8 cellular contexts compared by ENCODE assay signal in genomic region chr5:127072861-127073846, GRCh38. TPM values are rescaled to one million over a fixed set of nuclear protein-coding genes. Genes with fewer than 3 reads are reported as not detected.
DNase-seq lines count a peak whose midpoint lies in the region; ATAC-seq and TF ChIP-seq lines count a peak whose summit lies in the region.

TSS of gene C5orf63 (minus strand) at chr5:127073502. CDS start at chr5:127058995, 14,507 bp downstream.

- no peaks in the 10 kb centered on the region for H3K9me3 ChIP-seq in neuronal stem cell (replicated peaks in 1 of 2; ENCODE audit: control insufficient read depth in 2 of 2, insufficient read depth in 1 of 2, low read depth in 1 of 2, low read length in 2 of 2)
- no peaks in the 10 kb centered on the region for H3K9me3 ChIP-seq in testis

- peak within 1 kb of the TSS; percentile 49 for H3K18ac ChIP-seq in neuronal stem cell (ENCODE audit: low read length)

- no peak within 1 kb of the TSS for H2AK5ac ChIP-seq in neuronal stem cell (ENCODE audit: low read depth, low read length)

- no peak within 1 kb of the TSS for H2BK120ac ChIP-seq in neuronal stem cell (ENCODE audit: low read depth, low read length)

- no peak within 1 kb of the TSS for H2BK5ac ChIP-seq in neuronal stem cell (ENCODE audit: low read length)

- ATAC-seq in HG02981 (IDR thresholded peaks at IDR 0.05; ENCODE audit: unreplicated experiment) = peak; percentile 99

- H3K9ac ChIP-seq in neuronal stem cell (ENCODE audit: low read depth, low read length, poor library complexity) = no peak within 1 kb of the TSS

- WGBS in neuronal stem cell (ENCODE audit: extremely low coverage in 2 of 2, insufficient read length in 2 of 2, insufficient replicate concordance in 1 of 2), 2 donors = no CpG with 5 or more reads among the region's 56 CpGs
- WGBS in testis, 2 donors = 11 to 16% methylated on average over 28 to 56 of the region's 56 CpGs

- DNase-seq in NCI-H146 (lab: John Stamatoyannopoulos, UW) = peak; percentile 28
- DNase-seq in NCI-H146 treated with DMSO at 0.1 percent for 48 hours (lab: John Stamatoyannopoulos, UW; ENCODE audit: unreplicated experiment) = no peak
- DNase-seq in NCI-H82 (lab: John Stamatoyannopoulos, UW) = peak; percentile 81
- DNase-seq in activated CD8-positive, alpha-beta memory T cell treated with anti-CD3 and anti-CD28 coated beads, Interleukin-2, amount 50 U/mL, for 48 hours = peak; percentile 86
- peak; percentile 78 to 79 for DNase-seq in erythroblast (lab: John Stamatoyannopoulos, UW)
- no peak for DNase-seq in neuronal stem cell (ENCODE audit: low spot score)
- DNase-seq in testis = peak; percentile 82

- no peak within 1 kb of the TSS for H4K8ac ChIP-seq in neuronal stem cell (ENCODE audit: low read depth, low read length)

- H3K4me1 ChIP-seq in neuronal stem cell (ENCODE audit: control insufficient read depth in 2 of 2, insufficient read depth in 1 of 2, low read depth in 1 of 2, low read length in 2 of 2) = peaks cover 0 to 35% of the 10 kb centered on the region in 2 donors
- H3K4me1 ChIP-seq in testis = peaks cover 12% of the 10 kb centered on the region

- H2AFZ ChIP-seq in neuronal stem cell (ENCODE audit: low read length) = no peak within 1 kb of the TSS

- intact Hi-C loops in testis (cut with DNase I; ENCODE audit: low total_unique reads) = no loop called here

- H3K4me2 ChIP-seq in neuronal stem cell (ENCODE audit: insufficient read depth, low read length, poor library complexity, severe bottlenecking) = no peak within 1 kb of the TSS

- no peaks in the 10 kb centered on the region for H3K79me1 ChIP-seq in neuronal stem cell (ENCODE audit: low read depth, low read length)

- H3K27me3 ChIP-seq in neuronal stem cell (ENCODE audit: control insufficient read depth in 3 of 3, insufficient read depth in 3 of 3, low read depth in 1 of 3, low read length in 3 of 3) = no peaks in the 10 kb centered on the region
- H3K27me3 ChIP-seq in testis = no peaks in the 10 kb centered on the region

- peak within 1 kb of the TSS in 1 of 2 donors; percentile 56 for H3K4me3 ChIP-seq in neuronal stem cell (ENCODE audit: low read length in 2 of 2)
- peak within 1 kb of the TSS; percentile 60 to 66 for H3K4me3 ChIP-seq in testis

- peak; percentile 46 for TF ChIP-seq POLR2A in erythroblast (IDR thresholded peaks at IDR 0.05; ENCODE audit: low read length)
- TF ChIP-seq POLR2A in testis (IDR thresholded peaks at IDR 0.05) = no peak

- no peak within 1 kb of the TSS for H2BK12ac ChIP-seq in neuronal stem cell (ENCODE audit: low read length)

- no peak within 1 kb of the TSS for H3K4ac ChIP-seq in neuronal stem cell (ENCODE audit: low read length)

- no peak within 1 kb of the TSS for H2BK15ac ChIP-seq in neuronal stem cell (ENCODE audit: low read length)

- H3K36me3 ChIP-seq in neuronal stem cell (replicated peaks in 1 of 2; ENCODE audit: control insufficient read depth in 2 of 2, insufficient read depth in 2 of 2, low read length in 2 of 2) (no peaks in the 10 kb centered on the region), testis (ENCODE audit: low read depth, missing control alignments) (no peaks in the 10 kb centered on the region)

- no peak within 1 kb of the TSS for H4K91ac ChIP-seq in neuronal stem cell (ENCODE audit: low read depth, low read length, poor library complexity)

- H3K14ac ChIP-seq in neuronal stem cell (ENCODE audit: low read length) = no peak within 1 kb of the TSS

- TF ChIP-seq CTCF in testis (IDR thresholded peaks at IDR 0.05) = peak in 2 of 3 experiments; percentile 12 to 37

- no peak within 1 kb of the TSS for H3K23ac ChIP-seq in neuronal stem cell (ENCODE audit: low read depth, low read length, poor library complexity)

- H3K27ac ChIP-seq in neuronal stem cell (replicated peaks; ENCODE audit: low read length) (no peak within 1 kb of the TSS), testis (peak within 1 kb of the TSS; percentile 31 to 68)

RNA-seq across cellular contexts. Expression of gene C5orf63, which starts in this region (rescaled TPM):
- polyA plus RNA-seq in neuronal stem cell (2013, experiment 1 of 2) = 0.32 TPM
- 0.48 TPM for polyA plus RNA-seq in neuronal stem cell (2013, experiment 2 of 2)
- 10 to 100 TPM; 17.8 to 27.4 TPM for total RNA-seq in testis
- 18.9 TPM for polyA plus RNA-seq in testis (ENCODE audit: insufficient read depth, low read depth, low replicate concordance)

Comparison
In these comparisons a context has a peak if more than half of its experiments do, and no peak if none do; other contexts are left out.
1. DNase-seq: peak in NCI-H146 (single experiment), NCI-H82 (single experiment), activated CD8-positive, alpha-beta memory T cell treated with anti-CD3 and anti-CD28 coated beads, Interleukin-2, amount 50 U/mL, for 48 hours (single experiment), erythroblast (2 of 2) and testis (single experiment); none in NCI-H146 treated with DMSO at 0.1 percent for 48 hours (single experiment) and neuronal stem cell (single experiment).